ENCODE assay signal across 10 cellular contexts in genomic region chr10:80463868-80464267, GRCh38. TPM values are rescaled to one million over a fixed set of nuclear protein-coding genes. Genes with fewer than 3 reads are reported as not detected.
DNase-seq lines count a peak whose midpoint lies in the region; ATAC-seq, FAIRE-seq and TF ChIP-seq lines count a peak whose summit lies in the region.
"Had no signal": no experiment of that assay in that cellular context is flagged by ENCODE, and none has a peak within 500 bp of the region (broad histone marks: within the 10 kb centered on the region; RNA-seq: fewer than 3 reads in every experiment).

No MANE protein-coding gene starts in this region.

- no peak for TF ChIP-seq EP300 in A549 (IDR thresholded peaks at IDR 0.05)

- TF ChIP-seq RAD21 in A549 (conservative IDR thresholded peaks at IDR 0.05 in 1 of 2, IDR thresholded peaks at IDR 0.05 in 1 of 2) = no peak

- H3K4me3 Mint-ChIP-seq in chondrocyte (ENCODE audit: unreplicated experiment) = no peak overlapping the region
- peak overlapping the region; percentile 70 for H3K4me3 Mint-ChIP-seq in natural killer cell treated with Interleukin-12 subunit alpha and Interleukin-12 subunit beta and Interleukin-15 and Interleukin-18, amount 100 ng/mL, for 72 hours

- H3K27me3 Mint-ChIP-seq in chondrocyte (ENCODE audit: low read depth) = no peaks in the 10 kb centered on the region
- no peaks in the 10 kb centered on the region for H3K27me3 Mint-ChIP-seq in natural killer cell treated with Interleukin-12 subunit alpha and Interleukin-12 subunit beta and Interleukin-15 and Interleukin-18, amount 100 ng/mL, for 72 hours

- no peak for ATAC-seq in A549
- no peak for ATAC-seq in natural killer cell treated with Interleukin-12 subunit alpha and Interleukin-12 subunit beta and Interleukin-15 and Interleukin-18, amount 100 ng/mL, for 72 hours
- no peak for ATAC-seq in HG02973 (IDR thresholded peaks at IDR 0.05; ENCODE audit: unreplicated experiment)
- no peak for ATAC-seq in GM21423 (IDR thresholded peaks at IDR 0.05; ENCODE audit: unreplicated experiment)

- POLR2A ChIA-PET in A549 (lab: Yijun Ruan, JAX) = interaction anchor here (1.5 kb wide), 1 partner anchor 46 kb away, joined by 4 read pairs; no protein-coding TSS in a partner anchor

- peaks cover 79% of the 10 kb centered on the region for H3K4me1 Mint-ChIP-seq in chondrocyte (ENCODE audit: low read depth)
- H3K4me1 Mint-ChIP-seq in natural killer cell treated with Interleukin-12 subunit alpha and Interleukin-12 subunit beta and Interleukin-15 and Interleukin-18, amount 100 ng/mL, for 72 hours (ENCODE audit: low read depth in 2 of 2) = peaks cover 94 to 96% of the 10 kb centered on the region in 2 donors

- 93% methylated on average over 10 of the region's 10 CpGs for WGBS in A549 (ENCODE audit: missing lambda C conversion rate)

- no peak overlapping the region for H3K4me3 ChIP-seq in A549

- DNase-seq in A549 (ENCODE audit: low read depth in 1 of 2, low spot score in 1 of 2) = no peak
- no peak for DNase-seq in chondrocyte (ENCODE audit: low spot score)
- DNase-seq in natural killer cell treated with Interleukin-12 subunit alpha and Interleukin-12 subunit beta and Interleukin-15 and Interleukin-18, amount 100 ng/mL, for 72 hours (ENCODE audit: low spot score) = no peak
- DNase-seq in stimulated activated CD4-positive, alpha-beta T cell treated with anti-CD3 and anti-CD28 coated beads, Interleukin-2, amount 100 ng/mL, for 24 hours = no peak
- no peak for DNase-seq in epidermal melanocyte (ENCODE audit: insufficient read length, low spot score)
- DNase-seq: NCI-H774 had no signal

- no peaks in the 10 kb centered on the region for H3K36me3 Mint-ChIP-seq in chondrocyte (ENCODE audit: low read depth)
- peaks cover 4% of the 10 kb centered on the region for H3K36me3 Mint-ChIP-seq in natural killer cell treated with Interleukin-12 subunit alpha and Interleukin-12 subunit beta and Interleukin-15 and Interleukin-18, amount 100 ng/mL, for 72 hours

- TF ChIP-seq POLR2A in A549 (IDR thresholded peaks at IDR 0.05; ENCODE audit: low read length) = no peak

- peaks cover 100% of the 10 kb centered on the region for H3K4me1 ChIP-seq in A549

- no peaks in the 10 kb centered on the region for H3K9me3 ChIP-seq in A549
- H3K9me3 ChIP-seq in KOPT-K1 (ENCODE audit: insufficient read depth, low read length, poor library complexity, severe bottlenecking) = no peaks in the 10 kb centered on the region

- no peaks in the 10 kb centered on the region for H3K36me3 ChIP-seq in KOPT-K1 (ENCODE audit: insufficient read depth, low read length)

- H3K27ac Mint-ChIP-seq in chondrocyte (ENCODE audit: unreplicated experiment) = peak overlapping the region; percentile 92
- H3K27ac Mint-ChIP-seq in natural killer cell treated with Interleukin-12 subunit alpha and Interleukin-12 subunit beta and Interleukin-15 and Interleukin-18, amount 100 ng/mL, for 72 hours = peak overlapping the region; percentile 95 to 98

- peak overlapping the region; percentile 93 for H3K4me2 ChIP-seq in A549

- CTCF ChIA-PET in A549 (lab: Yijun Ruan, JAX) = interaction anchor here (1.3 to 38.6 kb wide), 4 partner anchors 11 to 42 kb away, joined by 3 to 928 read pairs (median 28); no protein-coding TSS in a partner anchor

- H3K9me3 Mint-ChIP-seq in chondrocyte (ENCODE audit: low read depth) = no peaks in the 10 kb centered on the region
- H3K9me3 Mint-ChIP-seq in natural killer cell treated with Interleukin-12 subunit alpha and Interleukin-12 subunit beta and Interleukin-15 and Interleukin-18, amount 100 ng/mL, for 72 hours = no peaks in the 10 kb centered on the region

- H3K27ac ChIP-seq in A549 (peak overlapping the region in 1 of 2 experiments; percentile 100; a peak in 3 of 6 replicates), KOPT-K1 (ENCODE audit: low read depth, low read length, poor library complexity, severe bottlenecking) (peak overlapping the region; percentile 89)

- TF ChIP-seq CTCF in A549 (IDR thresholded peaks at IDR 0.05) (no peak), chondrocyte (IDR thresholded peaks at IDR 0.05) (no peak)

- no peak for FAIRE-seq in A549 (lab: Jason Lieb, UNC)
- FAIRE-seq: urothelium cell line had no signal

TF ChIP-seq in A549, 52 proteins besides CTCF, POLR2A, EP300 and RAD21:
- TF ChIP-seq TP53 (CRISPR knock-in tag; IDR thresholded peaks at IDR 0.05) (no peak), ZC3H11A (IDR thresholded peaks at IDR 0.05) (no peak), SREBF2 (IDR thresholded peaks at IDR 0.05) (no peak), EHMT2 (IDR thresholded peaks at IDR 0.05; ENCODE audit: low read depth) (no peak), CEBPB (IDR thresholded peaks at IDR 0.05) (no peak), HOXA7 (CRISPR knock-in tag; IDR thresholded peaks at IDR 0.05) (no peak), RFX5 (IDR thresholded peaks at IDR 0.05) (no peak), SMC3 (IDR thresholded peaks at IDR 0.05) (no peak), EHF (CRISPR knock-in tag; IDR thresholded peaks at IDR 0.05) (no peak), HEYL (CRISPR knock-in tag; IDR thresholded peaks at IDR 0.05) (no peak)
TF ChIP-seq in A549: peak in this region for 0.

RNA-seq across cellular contexts. Expression of gene TSPAN14, which starts 9.8 kb away (rescaled TPM):
- polyA plus RNA-seq in A549 (2011; rRNA removed) = 87.0 and 97.1 TPM in 2 replicates
- polyA plus RNA-seq in A549 (2012; cell fraction: cytosol; rRNA removed) = 119 and 152 TPM in 2 replicates
- 147 and 164 TPM in 2 replicates for polyA plus RNA-seq in A549 (2012; cell fraction: nucleus; rRNA removed)
- polyA plus RNA-seq in A549 (2017; fragmentation: RNase III; extraction: RNeasy Plus Mini Kit Qiagen cat#74134 plus additional on column Dnase treatment) = 101 to 124 TPM (median 121 TPM) in 3 replicates
- polyA minus RNA-seq in A549 (2011; rRNA and poly(A)+ RNA removed) = 68.4 and 91.9 TPM in 2 replicates
- total RNA-seq in chondrocyte = 23.0 to 57.4 TPM (median 53.8 TPM) in 3 replicates
- total RNA-seq in natural killer cell treated with Interleukin-12 subunit alpha and Interleukin-12 subunit beta and Interleukin-15 and Interleukin-18, amount 100 ng/mL, for 72 hours = 10 to 100 TPM; 56.5 to 76.6 TPM

RNA-seq across cellular contexts. Expression of gene PRXL2A, which starts 55.5 kb away (rescaled TPM):
- polyA plus RNA-seq in A549 (2011; rRNA removed) = 47.6 and 59.3 TPM in 2 replicates
- polyA plus RNA-seq in A549 (2012; cell fraction: cytosol; rRNA removed) = 18.2 and 20.7 TPM in 2 replicates
- polyA plus RNA-seq in A549 (2012; cell fraction: nucleus; rRNA removed) = 4.5 and 5.5 TPM in 2 replicates
- 40.6 to 55.0 TPM (median 47.7 TPM) in 3 replicates for polyA plus RNA-seq in A549 (2017; fragmentation: RNase III; extraction: RNeasy Plus Mini Kit Qiagen cat#74134 plus additional on column Dnase treatment)
- 8.9 and 9.1 TPM in 2 replicates for polyA minus RNA-seq in A549 (2011; rRNA and poly(A)+ RNA removed)
- 47.4 to 86.9 TPM (median 83.9 TPM) in 3 replicates for total RNA-seq in chondrocyte
- total RNA-seq in natural killer cell treated with Interleukin-12 subunit alpha and Interleukin-12 subunit beta and Interleukin-15 and Interleukin-18, amount 100 ng/mL, for 72 hours = 1 to 10 TPM; 6.4 to 9.7 TPM
